ENCODE assay signal across 8 cellular contexts in the genomic region with DNA sequence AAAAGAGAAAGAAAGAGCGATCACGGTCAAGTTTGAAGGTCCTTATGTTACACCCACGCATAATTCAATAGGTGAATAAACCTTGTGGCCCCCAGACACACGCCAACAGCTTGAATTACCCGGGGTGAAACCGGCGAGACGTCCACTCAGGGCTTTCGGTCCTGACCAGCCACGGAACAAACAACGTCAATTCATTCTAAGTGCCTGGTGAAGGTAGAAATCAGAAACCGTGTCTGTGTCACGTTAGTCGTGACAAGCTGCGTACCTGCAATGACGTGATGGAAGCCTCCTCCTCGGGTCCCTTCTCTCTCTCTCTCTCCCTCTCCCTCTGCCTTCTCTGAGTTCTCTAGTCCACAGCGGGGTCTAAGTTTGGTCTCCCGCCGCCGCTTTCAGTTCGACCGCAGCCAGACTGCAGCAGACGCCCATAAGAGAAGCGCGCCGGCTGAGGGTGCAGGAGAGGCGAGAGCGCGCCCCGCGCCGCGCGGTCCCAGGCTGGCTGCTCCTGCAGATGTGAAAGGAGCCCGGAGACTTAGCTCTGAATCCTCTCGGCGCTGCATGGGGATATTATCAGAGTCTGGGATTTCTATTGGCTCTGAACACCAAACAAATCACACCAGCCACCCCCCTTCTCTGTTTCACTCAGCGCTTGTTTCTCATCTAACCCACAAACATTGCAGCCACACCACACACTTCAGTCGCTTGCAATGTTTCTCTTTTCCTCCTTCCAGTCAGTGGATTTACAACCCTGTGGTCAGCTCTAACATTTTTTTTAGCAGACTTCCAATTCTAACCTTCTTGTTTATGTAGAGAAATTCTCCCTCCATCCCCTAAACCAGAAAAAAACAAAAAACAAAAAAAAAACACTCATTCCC. TPM values are rescaled to one million over a fixed set of nuclear protein-coding genes. Genes with fewer than 3 reads are reported as not detected.
A peak's percentile ranks its signal among the peaks of the same experiment; 100 is the strongest.
DNase-seq lines count a peak whose midpoint lies in the region; ATAC-seq lines count a peak whose summit lies in the region.

A gene (minus strand): TSS at position 537 of the 872 bp plus-strand sequence. CDS start 118,680 bp downstream, outside the sequence.

- no peak within 1 kb of the TSS for H4K12ac ChIP-seq in trophoblast cell (ENCODE audit: low read depth, low read length)

- H3K9me3 ChIP-seq in trophoblast cell (ENCODE audit: insufficient read depth, low read depth, low read length) = no peaks in the 10 kb centered on the region

- H4K91ac ChIP-seq in trophoblast cell (ENCODE audit: low read depth, low read length) = peak within 1 kb of the TSS; percentile 43

- no peak within 1 kb of the TSS for H2AK5ac ChIP-seq in trophoblast cell (ENCODE audit: low read length)

- peak within 1 kb of the TSS; percentile 84 for H3K14ac ChIP-seq in trophoblast cell (ENCODE audit: low read length)

- DNase-seq in AG08396 (ENCODE audit: low spot score) = peak; percentile 86
- peak; percentile 54 for DNase-seq in NCI-H82 treated with DMSO at 0.1 percent for 48 hours (lab: John Stamatoyannopoulos, UW; ENCODE audit: unreplicated experiment)
- peak in 1 of 2 donors; percentile 54 for DNase-seq in activated naive CD4-positive, alpha-beta T cell treated with anti-CD3 and anti-CD28 coated beads, Interleukin-2, amount 50 U/mL, for 72 hours (ENCODE audit: low spot score in 2 of 2)
- DNase-seq in left cardiac atrium = peak; percentile 20
- DNase-seq in trophoblast cell = peak; percentile 8 to 21
- no peak for DNase-seq in OCI-M1 (lab: John Stamatoyannopoulos, UW)

- no peaks in the 10 kb centered on the region for H3K36me3 ChIP-seq in trophoblast cell (ENCODE audit: control insufficient read depth in 1 of 2, insufficient read depth in 2 of 2, low read length in 2 of 2)

- H3K79me2 ChIP-seq in trophoblast cell (ENCODE audit: control insufficient read depth, insufficient read depth, low read length, poor library complexity) = peaks cover 4% of the 10 kb centered on the region

- no peaks in the 10 kb centered on the region for H3K27me3 ChIP-seq in trophoblast cell (ENCODE audit: insufficient read depth, low read length)

- H3K4me2 ChIP-seq in trophoblast cell (ENCODE audit: low read length) = peak within 1 kb of the TSS; percentile 93

- WGBS in trophoblast cell (ENCODE audit: extremely low coverage, insufficient coverage, insufficient read length) = no CpG with 5 or more reads among the region's 40 CpGs

- H2BK12ac ChIP-seq in trophoblast cell (ENCODE audit: low read length) = peak within 1 kb of the TSS; percentile 88

- no peak within 1 kb of the TSS for H3K9ac ChIP-seq in trophoblast cell (ENCODE audit: low read length)

- peak within 1 kb of the TSS; percentile 6 for H3K27ac ChIP-seq in trophoblast cell (ENCODE audit: low read depth, low read length)

- peak within 1 kb of the TSS; percentile 64 for H3K18ac ChIP-seq in trophoblast cell (ENCODE audit: low read length)

- peak; percentile 91 for ATAC-seq in GM18870 (IDR thresholded peaks at IDR 0.05; ENCODE audit: unreplicated experiment)
- peak; percentile 75 for ATAC-seq in HG03108 (IDR thresholded peaks at IDR 0.05; ENCODE audit: unreplicated experiment)
- peak; percentile 87 to 91 for ATAC-seq in activated naive CD4-positive, alpha-beta T cell treated with anti-CD3 and anti-CD28 coated beads, Interleukin-2, amount 50 U/mL, for 72 hours
- peak; percentile 30 to 90 for ATAC-seq in left cardiac atrium

- H4K8ac ChIP-seq in trophoblast cell (ENCODE audit: low read depth, low read length) = peak within 1 kb of the TSS; percentile 83

- H3K4ac ChIP-seq in trophoblast cell (ENCODE audit: low read depth, low read length) = peak within 1 kb of the TSS; percentile 44

- H2BK120ac ChIP-seq in trophoblast cell (ENCODE audit: insufficient read depth, low read length, poor library complexity) = peak within 1 kb of the TSS; percentile 85

- peak within 1 kb of the TSS; percentile 51 to 92 for H3K27ac Mint-ChIP-seq in activated naive CD4-positive, alpha-beta T cell treated with anti-CD3 and anti-CD28 coated beads, Interleukin-2, amount 50 U/mL, for 72 hours

- peak within 1 kb of the TSS; percentile 65 for H3K4me3 ChIP-seq in trophoblast cell (ENCODE audit: low read depth, low read length)

- no peak within 1 kb of the TSS for H2BK5ac ChIP-seq in trophoblast cell (ENCODE audit: low read depth, low read length, poor library complexity)

- peaks cover 6% of the 10 kb centered on the region for H3K79me1 ChIP-seq in trophoblast cell (ENCODE audit: low read length)

- peak within 1 kb of the TSS; percentile 83 for H2AFZ ChIP-seq in trophoblast cell (ENCODE audit: insufficient read depth, low read length, poor library complexity)

- peaks cover 0 to 4% of the 10 kb centered on the region in 2 donors for H3K36me3 Mint-ChIP-seq in activated naive CD4-positive, alpha-beta T cell treated with anti-CD3 and anti-CD28 coated beads, Interleukin-2, amount 50 U/mL, for 72 hours

- intact Hi-C loops in left cardiac atrium (cut with DNase I) = no loop called here

- H3K4me1 ChIP-seq in trophoblast cell (ENCODE audit: control insufficient read depth in 1 of 2, insufficient read depth in 2 of 2, low read length in 2 of 2) = no peaks in the 10 kb centered on the region

- H3K9me3 Mint-ChIP-seq in activated naive CD4-positive, alpha-beta T cell treated with anti-CD3 and anti-CD28 coated beads, Interleukin-2, amount 50 U/mL, for 72 hours = no peaks in the 10 kb centered on the region

- H3K23ac ChIP-seq in trophoblast cell (ENCODE audit: low read length) = no peak within 1 kb of the TSS

RNA-seq across cellular contexts. Expression of the gene that starts here (rescaled TPM):
- total RNA-seq in activated naive CD4-positive, alpha-beta T cell treated with anti-CD3 and anti-CD28 coated beads, Interleukin-2, amount 50 U/mL, for 72 hours = under 1 TPM; 0.16 to 0.43 TPM
- total RNA-seq in left cardiac atrium = not detected
- polyA plus RNA-seq in trophoblast cell (2013) = 18.9 and 20.6 TPM in 2 replicates

Comparison
In these comparisons a context has a peak if more than half of its experiments do, and no peak if none do; other contexts are left out.
1. Peak in ATAC-seq in activated naive CD4-positive, alpha-beta T cell treated with anti-CD3 and anti-CD28 coated beads, Interleukin-2, amount 50 U/mL, for 72 hours; RNA of the gene not detected or under 1 TPM.
2. Peak in DNase-seq and ATAC-seq in left cardiac atrium; RNA of the gene not detected or under 1 TPM.